20 cellular contexts compared by ENCODE assay signal in the genomic region with DNA sequence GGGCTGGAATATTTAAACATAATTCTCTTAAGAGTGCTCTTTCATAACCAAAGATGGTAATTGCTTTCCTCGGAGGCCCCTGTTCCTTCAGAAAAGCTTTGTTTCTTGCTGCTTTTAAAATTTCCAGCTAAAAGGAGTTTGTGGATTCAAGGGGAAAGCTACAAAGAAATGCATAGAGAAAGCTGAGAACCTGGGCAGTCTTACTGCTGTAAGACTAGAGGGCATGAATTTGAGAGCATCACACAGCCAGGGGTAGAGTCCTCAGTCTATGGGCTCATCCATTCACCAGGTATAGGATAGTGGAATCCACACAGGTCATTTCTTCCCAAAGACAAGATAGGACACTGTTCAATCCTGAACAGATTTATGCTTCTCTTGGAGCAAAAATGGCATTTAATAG.
"Had no signal": no experiment of that assay in that cellular context is flagged by ENCODE, and none has a peak within 500 bp of the region (broad histone marks: within the 10 kb centered on the region; RNA-seq: fewer than 3 reads in every experiment).

No MANE protein-coding gene starts in this region.

- H3K36me3 ChIP-seq: esophagus muscularis mucosa, gastroesophageal sphincter, heart left ventricle, left lung, lower lobe of right lung had no signal

- H3K4me3 ChIP-seq: coronary artery, dorsolateral prefrontal cortex, esophagus muscularis mucosa, gastroesophageal sphincter, heart left ventricle, hepatocyte, left lung, lower lobe of right lung, mucosa of descending colon had no signal

- H3K4me1 Mint-ChIP-seq: naive thymus-derived CD8-positive, alpha-beta T cell had no signal

- H3K27me3 ChIP-seq: esophagus muscularis mucosa, foreskin keratinocyte, gastroesophageal sphincter, heart left ventricle, hepatocyte, left lung had no signal

- H3K27ac Mint-ChIP-seq: mesothelial cell of epicardium had no signal

- ATAC-seq: foreskin keratinocyte; gastroesophageal sphincter; heart left ventricle; left cardiac atrium; left lung; left ventricle myocardium superior; lower lobe of right lung; mucosa of descending colon; naive thymus-derived CD8-positive, alpha-beta T cell had no signal

- H3K27ac ChIP-seq: coronary artery, dorsolateral prefrontal cortex, esophagus muscularis mucosa, foreskin keratinocyte, gastroesophageal sphincter, heart left ventricle, hepatocyte, left lung, lower lobe of right lung had no signal

- H3K4me1 ChIP-seq: esophagus muscularis mucosa, foreskin keratinocyte, gastroesophageal sphincter, heart left ventricle, left lung, lower lobe of right lung had no signal

- H3K4me3 Mint-ChIP-seq: mesothelial cell of epicardium; naive B cell; naive thymus-derived CD8-positive, alpha-beta T cell had no signal

- H3K9me3 ChIP-seq: esophagus muscularis mucosa, gastroesophageal sphincter, heart left ventricle, left lung, lower lobe of right lung had no signal

- DNase-seq: dermis blood vessel endothelial cell; dorsolateral prefrontal cortex; effector CD4-positive, alpha-beta T cell; effector memory CD4-positive, alpha-beta T cell; foreskin keratinocyte; heart left ventricle; hypothalamus; left cardiac atrium; left lung; left ventricle myocardium superior; lower lobe of right lung; mesenchymal stem cell; mucosa of descending colon; naive B cell; naive thymus-derived CD8-positive, alpha-beta T cell had no signal
